Comparison of ENCODE assay signal across 35 cellular contexts in the genomic region with DNA sequence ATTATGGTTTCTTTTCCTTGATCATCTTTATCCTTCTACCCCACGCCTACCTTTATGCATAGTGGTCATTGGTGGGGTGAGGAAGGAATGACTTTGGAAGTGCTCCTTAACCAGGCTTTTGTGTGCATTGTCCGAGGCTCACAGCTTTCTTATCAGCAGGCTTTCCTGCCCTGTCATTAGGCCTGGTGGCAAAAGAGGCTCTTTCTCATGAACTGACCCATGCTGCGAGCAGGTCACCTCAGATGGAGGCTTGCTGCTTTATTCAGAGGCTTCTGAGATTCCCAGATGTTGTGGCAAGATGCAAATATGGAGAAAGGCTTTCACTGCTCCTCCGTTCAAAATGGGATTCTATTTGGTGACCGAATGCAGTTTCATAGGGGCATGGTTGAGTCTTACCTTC. TPM values are rescaled to one million over a fixed set of nuclear protein-coding genes. Genes with fewer than 3 reads are reported as not detected.
"Had no signal": no experiment of that assay in that cellular context is flagged by ENCODE, and none has a peak within 500 bp of the region (broad histone marks: within the 10 kb centered on the region; RNA-seq: fewer than 3 reads in every experiment).

No MANE protein-coding gene starts in this region.

- H3K9me3 Mint-ChIP-seq: activated CD4-positive, alpha-beta memory T cell treated with anti-CD3 and anti-CD28 coated beads, Interleukin-2, amount 10 ng/mL, durations not matched to agents 7 days and 5 days; activated T-cell treated with anti-CD3 and anti-CD28 coated beads, Interleukin-2, amount 50 U/mL, for 24 hours; activated T-helper 2 cell treated with anti-CD3 and anti-CD28 coated beads, Interferon-gamma antibody, Interleukin-2, Interleukin-4, amounts not matched to agents 10 μg/mL and 5 μg/mL and 100 μg/mL, durations not matched to agents 14 hours and 24 hours and 36 hours had no signal

- H3K36me3 Mint-ChIP-seq: activated naive CD4-positive, alpha-beta T cell treated with anti-CD3 and anti-CD28 coated beads, Interleukin-2, amount 50 U/mL, for 72 hours; brain had no signal

- H2AFZ ChIP-seq: PC-9 had no signal

- H3K27me3 ChIP-seq: MG63 had no signal

- H3K4me3 Mint-ChIP-seq: activated CD4-positive, alpha-beta memory T cell treated with anti-CD3 and anti-CD28 coated beads, Interleukin-2, amount 10 ng/mL, durations not matched to agents 7 days and 5 days; activated T-cell treated with anti-CD3 and anti-CD28 coated beads, Interleukin-2, amount 50 U/mL, for 24 hours; brain had no signal

- H3K36me3 ChIP-seq: MG63, WERI-Rb-1 had no signal

- H3K27ac ChIP-seq: PC-9, WERI-Rb-1 had no signal

- H3K4me1 Mint-ChIP-seq: activated CD4-positive, alpha-beta memory T cell treated with anti-CD3 and anti-CD28 coated beads, Interleukin-2, amount 10 ng/mL, durations not matched to agents 7 days and 5 days had no signal

- H3K27ac Mint-ChIP-seq: activated CD4-positive, alpha-beta memory T cell treated with anti-CD3 and anti-CD28 coated beads, Interleukin-2, amount 10 ng/mL, durations not matched to agents 7 days and 5 days; activated naive CD4-positive, alpha-beta T cell treated with anti-CD3 and anti-CD28 coated beads, Interleukin-2, amount 50 U/mL, for 72 hours; activated T-cell treated with anti-CD3 and anti-CD28 coated beads, Interleukin-2, amount 50 U/mL, for 24 hours; activated T-helper 2 cell treated with anti-CD3 and anti-CD28 coated beads, Interferon-gamma antibody, Interleukin-2, Interleukin-4, amounts not matched to agents 10 μg/mL and 5 μg/mL and 100 μg/mL, durations not matched to agents 14 hours and 24 hours and 36 hours; brain had no signal

- ATAC-seq: activated naive CD4-positive, alpha-beta T cell treated with anti-CD3 and anti-CD28 coated beads, Interleukin-2, amount 50 U/mL, for 72 hours had no signal

- H3K9me3 ChIP-seq: MG63 had no signal

- DNase-seq: activated CD4-positive, alpha-beta memory T cell treated with anti-CD3 and anti-CD28 coated beads, Interleukin-2, amount 10 ng/mL, durations not matched to agents 7 days and 5 days; activated CD4-positive, alpha-beta T cell treated with anti-CD3 and anti-CD28 coated beads for 1 hour; activated CD4-positive, alpha-beta T cell treated with anti-CD3 and anti-CD28 coated beads for 48 hours; activated CD4-positive, CD25-positive, alpha-beta regulatory T cell; activated CD8-positive, alpha-beta memory T cell treated with anti-CD3 and anti-CD28 coated beads for 24 hours; activated gamma-delta T cell; activated naive CD4-positive, alpha-beta T cell treated with Interleukin-2 at 50 U/mL for 16 hours; activated T-cell treated with anti-CD3 and anti-CD28 coated beads, Interleukin-2, amount 50 U/mL, for 24 hours; anterior cingulate cortex; caudate nucleus; cerebellar nuclear complex; Kasumi-1; KG1; MG63; NCI-H1048; NCI-H1105 treated with DMSO at 0.1 percent for 48 hours; NCI-H1436; NCI-H187; NCI-H2029 treated with DMSO at 0.1 percent for 48 hours; NCI-H2107; NCI-H2171; NCI-H510A treated with DMSO at 0.1 percent for 48 hours; NCI-H526 treated with DMSO at 0.1 percent for 48 hours; NCI-H82; NK-92 treated with Interleukin-12 subunit alpha and Interleukin-12 subunit beta, amount 100 ng/mL, for 24 hours; PC-9; Right ventricle myocardium superior; SW 1271; T-helper 1 cell; T1000; WERI-Rb-1 had no signal

- H3K4me2 ChIP-seq: PC-9 had no signal

- H3K27me3 Mint-ChIP-seq: activated T-cell treated with anti-CD3 and anti-CD28 coated beads, Interleukin-2, amount 50 U/mL, for 24 hours had no signal

- H3K4me3 ChIP-seq: MG63, PC-9 had no signal

RNA-seq across cellular contexts. Expression of a gene that starts 57.4 kb away (rescaled TPM):
- total RNA-seq: activated CD4-positive, alpha-beta memory T cell treated with anti-CD3 and anti-CD28 coated beads, Interleukin-2, amount 10 ng/mL, durations not matched to agents 7 days and 5 days; activated naive CD4-positive, alpha-beta T cell treated with anti-CD3 and anti-CD28 coated beads, Interleukin-2, amount 50 U/mL, for 72 hours; activated T-helper 2 cell treated with anti-CD3 and anti-CD28 coated beads, Interferon-gamma antibody, Interleukin-2, Interleukin-4, amounts not matched to agents 10 μg/mL and 5 μg/mL and 100 μg/mL, durations not matched to agents 14 hours and 24 hours and 36 hours; T-helper 2 cell treated with Interferon-gamma antibody and Interleukin-4, amounts not matched to agents 100 ng/mL and 5 ng/mL, for 36 hours had no signal
